ENCODE assay signal across 18 cellular contexts in the genomic region with DNA sequence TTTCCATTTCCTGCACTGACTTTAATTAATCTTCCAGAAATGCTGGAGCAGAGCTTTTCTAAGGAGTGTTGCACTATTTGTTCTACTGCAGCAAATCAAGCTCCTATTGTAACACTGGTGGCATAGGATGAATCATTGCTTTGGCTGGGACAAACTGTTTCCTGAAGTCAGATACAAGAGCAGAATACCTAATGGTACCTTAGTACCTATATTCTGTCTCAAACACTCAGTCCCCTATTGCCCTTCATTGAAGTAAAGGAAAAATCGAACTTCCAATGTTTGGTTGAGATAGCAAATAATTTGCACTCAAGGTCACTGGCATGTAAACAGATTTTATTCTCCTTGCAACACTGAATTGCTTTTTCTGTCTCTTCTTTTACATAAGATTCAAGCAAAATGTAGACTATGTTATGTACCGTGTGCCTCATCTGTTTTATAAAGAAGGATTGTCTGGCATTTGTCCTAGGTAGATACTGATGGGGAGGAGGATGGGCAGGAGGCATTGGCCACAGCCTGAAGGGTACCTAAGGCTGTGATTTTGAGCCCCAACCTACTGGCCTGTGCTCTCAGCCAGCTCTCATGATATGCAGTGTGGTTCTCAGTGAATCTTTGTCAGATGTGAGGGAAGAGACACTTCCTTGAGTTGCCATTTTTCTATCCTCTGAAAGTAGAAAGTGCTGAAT.
DNase-seq lines count a peak whose midpoint lies in the region; ATAC-seq, FAIRE-seq and TF ChIP-seq lines count a peak whose summit lies in the region.
"Had no signal": no experiment of that assay in that cellular context is flagged by ENCODE, and none has a peak within 500 bp of the region (broad histone marks: within the 10 kb centered on the region; RNA-seq: fewer than 3 reads in every experiment).

No MANE protein-coding gene starts in this region.

- H3K4me3 ChIP-seq in RWPE2 (ENCODE audit: severe bottlenecking) (no peak overlapping the region), cardiac fibroblast (replicated peaks in 1 of 2; ENCODE audit: low read depth in 2 of 2, low read length in 2 of 2) (no peak overlapping the region), small intestine (ENCODE audit: low read depth in 1 of 2, low read length in 2 of 2) (no peak overlapping the region), tibial artery (no peak overlapping the region)

- TF ChIP-seq CTCF in RWPE2 (IDR thresholded peaks at IDR 0.05; ENCODE audit: poor library complexity, severe bottlenecking) (no peak), cardiac fibroblast (IDR thresholded peaks at IDR 0.05; ENCODE audit: low read depth, low read length) (no peak), tibial artery (IDR thresholded peaks at IDR 0.05) (no peak)

- WGBS in small intestine, 3 donors = 36 to 55% (median 43%) methylated on average over 2 of the region's 2 CpGs

- H3K27me3 ChIP-seq in RWPE2 (ENCODE audit: insufficient read depth, poor library complexity, severe bottlenecking) (no peaks in the 10 kb centered on the region), small intestine (ENCODE audit: control insufficient read depth in 2 of 2, insufficient read depth in 2 of 2, low read length in 2 of 2) (no peaks in the 10 kb centered on the region), tibial artery (no peaks in the 10 kb centered on the region)
- H3K27me3 ChIP-seq: BE2C had no signal

- no peaks in the 10 kb centered on the region for H3K4me1 ChIP-seq in RWPE2 (ENCODE audit: insufficient read depth, poor library complexity, severe bottlenecking)
- peaks cover 0 to 10% of the 10 kb centered on the region in 2 donors for H3K4me1 ChIP-seq in small intestine (ENCODE audit: control insufficient read depth in 2 of 2, insufficient read depth in 1 of 2, low read depth in 1 of 2, low read length in 1 of 2)
- no peaks in the 10 kb centered on the region for H3K4me1 ChIP-seq in tibial artery

- no peak overlapping the region for H3K27ac ChIP-seq in RWPE2 (ENCODE audit: poor library complexity, severe bottlenecking)
- H3K27ac ChIP-seq in small intestine (ENCODE audit: low read depth in 1 of 2, low read length in 1 of 2) = no peak overlapping the region
- H3K27ac ChIP-seq in tibial artery = no peak overlapping the region

- intact Hi-C loops in tibial artery (cut with DNase I; ENCODE audit: low total_unique reads) = no loop called here

- H3K9me3 ChIP-seq in RWPE2 (ENCODE audit: severe bottlenecking) (no peaks in the 10 kb centered on the region), small intestine (ENCODE audit: control insufficient read depth, low read depth) (no peaks in the 10 kb centered on the region), tibial artery (no peaks in the 10 kb centered on the region)
- H3K9me3 ChIP-seq: BE2C had no signal

- FAIRE-seq in small intestine (lab: Jason Lieb, UNC) (no peak), HTR-8/SVneo (lab: Jason Lieb, UNC) (no peak)
- FAIRE-seq: H54, RCC 7860 had no signal

- H3K36me3 ChIP-seq in RWPE2 (ENCODE audit: low read depth) (no peaks in the 10 kb centered on the region), small intestine (ENCODE audit: control insufficient read depth in 2 of 2, insufficient read depth in 2 of 2, low read length in 2 of 2) (no peaks in the 10 kb centered on the region), tibial artery (no peaks in the 10 kb centered on the region)
- H3K36me3 ChIP-seq: BE2C had no signal

- DNase-seq in RWPE2 (ENCODE audit: low spot score) (no peak), cardiac fibroblast (ENCODE audit: low read depth in 2 of 2) (peak; percentile 14 to 25), iris pigment epithelial cell (ENCODE audit: low read depth) (peak; percentile 1), small intestine (peak; percentile 65), HTR-8/SVneo (ENCODE audit: insufficient read length, low spot score) (no peak), tibial artery (no peak)
- DNase-seq: BE2C; CD4-positive, alpha-beta memory T cell; GF-D8; IMR-90; Kasumi-1; NCI-H1930; NCI-H2171 treated with DMSO at 0.1 percent for 48 hours; NCI-H82; SHP77 treated with DMSO at 0.1 percent for 48 hours had no signal

- ATAC-seq in RWPE2 (ENCODE audit: low read depth) (0 out of 3 replicates have a peak, but pooled peaks have one; percentile 27), GM21529 (IDR thresholded peaks at IDR 0.05; ENCODE audit: unreplicated experiment) (no peak)

Comparison
In these comparisons a context has a peak if more than half of its experiments do, and no peak if none do; other contexts are left out.
1. DNase-seq: peak in cardiac fibroblast (2 of 2), iris pigment epithelial cell (single experiment) and small intestine (single experiment); none in RWPE2 (single experiment), HTR-8/SVneo (single experiment) and tibial artery (0 of 2).